ENCODE assay signal across 22 cellular contexts in genomic region chr10:86149264-86149663, GRCh38.
DNase-seq lines count a peak whose midpoint lies in the region; ATAC-seq, FAIRE-seq and TF ChIP-seq lines count a peak whose summit lies in the region.
"Had no signal": no experiment of that assay in that cellular context is flagged by ENCODE, and none has a peak within 500 bp of the region (broad histone marks: within the 10 kb centered on the region; RNA-seq: fewer than 3 reads in every experiment).

No MANE protein-coding gene starts in this region.

- H3K27me3 ChIP-seq in H7 (ENCODE audit: control insufficient read depth, insufficient read depth, low read length) (no peaks in the 10 kb centered on the region), NT2/D1 (ENCODE audit: insufficient read depth, insufficient read length) (no peaks in the 10 kb centered on the region), H1 (replicated peaks in 1 of 4; ENCODE audit: control insufficient read depth in 3 of 4, extremely low read depth in 1 of 4, insufficient read depth in 3 of 4, low read length in 3 of 4) (no peaks in the 10 kb centered on the region), neuronal stem cell (ENCODE audit: control insufficient read depth in 3 of 3, insufficient read depth in 3 of 3, low read depth in 1 of 3, low read length in 3 of 3) (no peaks in the 10 kb centered on the region), esophagus squamous epithelium (no peaks in the 10 kb centered on the region), H9 (ENCODE audit: insufficient read depth, low read length) (no peaks in the 10 kb centered on the region), upper lobe of right lung (no peaks in the 10 kb centered on the region)
- H3K27me3 ChIP-seq: BLaER1 treated with 17β-estradiol and CSF1 and Interleukin-3, amounts not matched to agents 10 nM and 100 nM had no signal

- no peaks in the 10 kb centered on the region for H4K20me1 ChIP-seq in H1 (replicated peaks in 1 of 2; ENCODE audit: control insufficient read depth in 1 of 2, insufficient read depth in 2 of 2, low read length in 2 of 2)
- no peaks in the 10 kb centered on the region for H4K20me1 ChIP-seq in H9 (ENCODE audit: control insufficient read depth, insufficient read depth, insufficient read length)
- H4K20me1 ChIP-seq: BLaER1 treated with 17β-estradiol and CSF1 and Interleukin-3, amounts not matched to agents 10 nM and 100 nM had no signal

- H4K91ac ChIP-seq in H1 (replicated peaks; ENCODE audit: insufficient read length, low read length) (no peak overlapping the region), neuronal stem cell (ENCODE audit: low read depth, low read length, poor library complexity) (no peak overlapping the region), H9 (ENCODE audit: insufficient read length, low read depth, low read length) (no peak overlapping the region)

- no peaks in the 10 kb centered on the region for H3K36me3 Mint-ChIP-seq in H9 (ENCODE audit: insufficient read depth in 1 of 3, low read depth in 3 of 3)
- H3K36me3 Mint-ChIP-seq: CD8-positive, alpha-beta T cell had no signal

- H3K14ac ChIP-seq in H1 (ENCODE audit: insufficient read length) (no peak overlapping the region), neuronal stem cell (ENCODE audit: low read length) (no peak overlapping the region), H9 (ENCODE audit: insufficient read depth, low read length) (no peak overlapping the region)

- TF ChIP-seq CTCF in H1 (IDR thresholded peaks at IDR 0.05; ENCODE audit: control extremely low read depth in 1 of 3, insufficient read depth in 1 of 3, low read depth in 1 of 3, low read length in 3 of 3) (no peak), esophagus squamous epithelium (IDR thresholded peaks at IDR 0.05) (no peak), H9 (conservative IDR thresholded peaks at IDR 0.05) (no peak), upper lobe of right lung (IDR thresholded peaks at IDR 0.05) (no peak)

- H4K8ac ChIP-seq in H1 (ENCODE audit: extremely low read depth, insufficient read depth, low read length) = no peak overlapping the region
- no peak overlapping the region for H4K8ac ChIP-seq in neuronal stem cell (ENCODE audit: low read depth, low read length)
- H4K8ac ChIP-seq in H9 (replicated peaks; ENCODE audit: insufficient read length, low read depth, low read length) = no peak overlapping the region

- H2BK5ac ChIP-seq in H1 (ENCODE audit: low read depth, low read length) (no peak overlapping the region), neuronal stem cell (ENCODE audit: low read length) (no peak overlapping the region), H9 (ENCODE audit: insufficient read length, low read length) (no peak overlapping the region)

- H3K4me1 Mint-ChIP-seq in H9 = peaks cover 13 to 25% of the 10 kb centered on the region in 2 experiments
- H3K4me1 Mint-ChIP-seq: B cell had no signal

- peak overlapping the region in 1 of 3 experiments; percentile 22; a peak in 3 of 7 replicates for H3K27ac Mint-ChIP-seq in H9
- H3K27ac Mint-ChIP-seq: B cell; CD8-positive, alpha-beta T cell; HFFc6 had no signal

- H3K27ac ChIP-seq in H1 (ENCODE audit: low read depth, low read length) (no peak overlapping the region), neuronal stem cell (replicated peaks; ENCODE audit: low read length) (no peak overlapping the region), esophagus squamous epithelium (no peak overlapping the region), H9 (ENCODE audit: insufficient read length, low read depth, low read length) (no peak overlapping the region), upper lobe of right lung (no peak overlapping the region)
- H3K27ac ChIP-seq: BLaER1 treated with 17β-estradiol and CSF1 and Interleukin-3, amounts not matched to agents 10 nM and 100 nM; HL-60 had no signal

- H3K4me3 ChIP-seq in H7 (ENCODE audit: insufficient read depth, low read depth, low read length) (no peak overlapping the region), NT2/D1 (ENCODE audit: insufficient read length, low read depth) (no peak overlapping the region), H1 (ENCODE audit: extremely low read depth in 1 of 4, insufficient read depth in 2 of 4, low read depth in 3 of 4, low read length in 4 of 4) (no peak overlapping the region), neuronal stem cell (ENCODE audit: low read length in 2 of 2) (no peak overlapping the region), esophagus squamous epithelium (no peak overlapping the region), upper lobe of right lung (no peak overlapping the region)
- H3K4me3 ChIP-seq: BLaER1 treated with 17β-estradiol and CSF1 and Interleukin-3, amounts not matched to agents 10 nM and 100 nM; K562 had no signal

- TF ChIP-seq POLR2A in H1 (IDR thresholded peaks at IDR 0.05; ENCODE audit: control extremely low read depth in 1 of 2, low read depth in 2 of 2, low read length in 2 of 2) (no peak), esophagus squamous epithelium (IDR thresholded peaks at IDR 0.05) (no peak)

- H3K23me2 ChIP-seq in H1 (ENCODE audit: low read depth, low read length) (no peaks in the 10 kb centered on the region), H9 (ENCODE audit: insufficient read length, low read depth, low read length, poor library complexity, severe bottlenecking) (no peaks in the 10 kb centered on the region)

- no peak for FAIRE-seq in H1 (lab: Jason Lieb, UNC)
- FAIRE-seq: G401.6, GM12891, GM19239, K562 had no signal

- H3K4me1 ChIP-seq in NT2/D1 (ENCODE audit: insufficient read depth, insufficient read length) (no peaks in the 10 kb centered on the region), H1 (replicated peaks in 1 of 4; ENCODE audit: control insufficient read depth in 3 of 4, insufficient read depth in 4 of 4, low read length in 3 of 4) (peaks cover 0 to 2% (median 0%) of the 10 kb centered on the region in 4 experiments; a peak in 3 of 7 replicates), neuronal stem cell (ENCODE audit: control insufficient read depth in 2 of 2, insufficient read depth in 1 of 2, low read depth in 1 of 2, low read length in 2 of 2) (peaks cover 0 to 7% of the 10 kb centered on the region in 2 donors), esophagus squamous epithelium (no peaks in the 10 kb centered on the region), H9 (ENCODE audit: insufficient read depth, low read length) (no peaks in the 10 kb centered on the region), upper lobe of right lung (no peaks in the 10 kb centered on the region)

- H3K9me3 Mint-ChIP-seq in H9 = no peaks in the 10 kb centered on the region; a peak in 1 of 5 replicates
- H3K9me3 Mint-ChIP-seq: CD8-positive, alpha-beta T cell had no signal

- H3K27me3 Mint-ChIP-seq in H9 (ENCODE audit: low read depth) = peaks cover 2% of the 10 kb centered on the region; the same call in 1 of the 2 replicates

- WGBS in H1 (ENCODE audit: extremely low coverage in 1 of 2, insufficient coverage in 1 of 2, insufficient read length in 1 of 2, insufficient replicate concordance in 2 of 2, low coverage in 1 of 2, low lambda C conversion rate in 2 of 2, missing lambda C conversion rate in 1 of 2), 2 experiments = 74% methylated on average over 8 of the region's 8 CpGs; no CpG with 5 or more reads in 1 of the 2 experiments
- WGBS in neuronal stem cell (ENCODE audit: extremely low coverage in 2 of 2, insufficient read length in 2 of 2, insufficient replicate concordance in 1 of 2), 2 donors = no CpG with 5 or more reads among the region's 8 CpGs
- 57 to 69% methylated on average over 8 of the region's 8 CpGs for WGBS in esophagus squamous epithelium, 2 donors
- no CpG with 5 or more reads among the region's 8 CpGs for WGBS in H9 (ENCODE audit: extremely low coverage, insufficient read length, low lambda C conversion rate)

- H3K79me1 ChIP-seq in H1 (ENCODE audit: low read depth, low read length) = no peaks in the 10 kb centered on the region
- H3K79me1 ChIP-seq in neuronal stem cell (ENCODE audit: low read depth, low read length) = no peaks in the 10 kb centered on the region
- no peaks in the 10 kb centered on the region for H3K79me1 ChIP-seq in H9 (ENCODE audit: insufficient read depth, low read depth, low read length, poor library complexity, severe bottlenecking)

- H3K4me3 Mint-ChIP-seq in H9 = no peak overlapping the region
- H3K4me3 Mint-ChIP-seq: B cell; CD8-positive, alpha-beta T cell; HFFc6 had no signal

- no peak overlapping the region for H2AFZ ChIP-seq in H1 (ENCODE audit: low read length)
- no peak overlapping the region for H2AFZ ChIP-seq in neuronal stem cell (ENCODE audit: low read length)
- no peak overlapping the region for H2AFZ ChIP-seq in H9 (ENCODE audit: low read length)

- H3K4ac ChIP-seq in H1 (replicated peaks; ENCODE audit: insufficient read length, low read depth, low read length) = no peak overlapping the region
- no peak overlapping the region for H3K4ac ChIP-seq in neuronal stem cell (ENCODE audit: low read length)
- H3K4ac ChIP-seq in H9 (ENCODE audit: low read depth, low read length) = no peak overlapping the region

- H2AK5ac ChIP-seq in H1 (ENCODE audit: low read depth, low read length) (no peak overlapping the region), neuronal stem cell (ENCODE audit: low read depth, low read length) (no peak overlapping the region), H9 (ENCODE audit: insufficient read length, low read length) (no peak overlapping the region)

- H3K56ac ChIP-seq in H1 (replicated peaks; ENCODE audit: insufficient read length, low read depth, low read length) (no peak overlapping the region), H9 (ENCODE audit: insufficient read length, low read depth, low read length) (no peak overlapping the region)

- H3K36me3 ChIP-seq in H7 (replicated peaks; ENCODE audit: control insufficient read depth, insufficient read depth, low read length) = no peaks in the 10 kb centered on the region
- no peaks in the 10 kb centered on the region for H3K36me3 ChIP-seq in NT2/D1 (ENCODE audit: insufficient read depth, insufficient read length, low read length)
- H3K36me3 ChIP-seq in H1 (ENCODE audit: control insufficient read depth in 2 of 4, insufficient read depth in 4 of 4, low read length in 3 of 4) = no peaks in the 10 kb centered on the region
- no peaks in the 10 kb centered on the region for H3K36me3 ChIP-seq in neuronal stem cell (replicated peaks in 1 of 2; ENCODE audit: control insufficient read depth in 2 of 2, insufficient read depth in 2 of 2, low read length in 2 of 2)
- no peaks in the 10 kb centered on the region for H3K36me3 ChIP-seq in esophagus squamous epithelium
- H3K36me3 ChIP-seq in upper lobe of right lung = no peaks in the 10 kb centered on the region
- H3K36me3 ChIP-seq: BLaER1 treated with 17β-estradiol and CSF1 and Interleukin-3, amounts not matched to agents 10 nM and 100 nM had no signal

- POLR2A ChIA-PET in H1 (lab: Charles Lee; ENCODE audit: partially characterized antibody) = no interaction called here

- H2BK20ac ChIP-seq in H1 (ENCODE audit: low read length) = no peak overlapping the region
- no peak overlapping the region for H2BK20ac ChIP-seq in H9 (ENCODE audit: low read depth, low read length, poor library complexity, severe bottlenecking)

- intact Hi-C loops in esophagus squamous epithelium (cut with DNase I) (no loop called here), upper lobe of right lung (cut with DNase I) (no loop called here)

- H3K9ac ChIP-seq in NT2/D1 (ENCODE audit: insufficient read length, low read depth) = no peak overlapping the region
- no peak overlapping the region for H3K9ac ChIP-seq in H1 (replicated peaks in 1 of 4; ENCODE audit: extremely low read depth in 1 of 4, low read depth in 3 of 4, low read length in 3 of 4)
- H3K9ac ChIP-seq in neuronal stem cell (ENCODE audit: low read depth, low read length, poor library complexity) = no peak overlapping the region
- H3K9ac ChIP-seq in H9 (ENCODE audit: extremely low read depth, insufficient read length, low read length) = no peak overlapping the region
- H3K9ac ChIP-seq: BLaER1 treated with 17β-estradiol and CSF1 and Interleukin-3, amounts not matched to agents 10 nM and 100 nM had no signal

- TF ChIP-seq EP300 in H1 (IDR thresholded peaks at IDR 0.05; ENCODE audit: borderline replicate concordance in 1 of 2, low read depth in 2 of 2, low read length in 2 of 2) = no peak

- no peak overlapping the region for H3T11ph ChIP-seq in H9 (ENCODE audit: low read length)

- H2BK15ac ChIP-seq in H1 (ENCODE audit: low read length) (no peak overlapping the region), neuronal stem cell (ENCODE audit: low read length) (no peak overlapping the region), H9 (ENCODE audit: low read depth, low read length) (no peak overlapping the region)

- H3K18ac ChIP-seq in H1 (ENCODE audit: extremely low read depth, low read length) (no peak overlapping the region), neuronal stem cell (ENCODE audit: low read length) (no peak overlapping the region), H9 (ENCODE audit: insufficient read length, low read depth, low read length) (no peak overlapping the region)

- no peak for TF ChIP-seq RAD21 in H1 (IDR thresholded peaks at IDR 0.05 in 1 of 2, conservative IDR thresholded peaks at IDR 0.05 in 1 of 2; ENCODE audit: low read depth in 2 of 2, low read length in 2 of 2)

- no peaks in the 10 kb centered on the region for H3K9me3 ChIP-seq in NT2/D1 (ENCODE audit: insufficient read depth, low read length)
- H3K9me3 ChIP-seq in H1 (ENCODE audit: insufficient read depth in 2 of 2, low read depth in 1 of 2, low read length in 1 of 2) = no peaks in the 10 kb centered on the region
- H3K9me3 ChIP-seq in neuronal stem cell (replicated peaks in 1 of 2; ENCODE audit: control insufficient read depth in 2 of 2, insufficient read depth in 1 of 2, low read depth in 1 of 2, low read length in 2 of 2) = no peaks in the 10 kb centered on the region
- no peaks in the 10 kb centered on the region for H3K9me3 ChIP-seq in esophagus squamous epithelium
- no peaks in the 10 kb centered on the region for H3K9me3 ChIP-seq in H9 (ENCODE audit: control insufficient read depth, low read depth, low read length)
- H3K9me3 ChIP-seq in upper lobe of right lung = no peaks in the 10 kb centered on the region
- H3K9me3 ChIP-seq: BLaER1 treated with 17β-estradiol and CSF1 and Interleukin-3, amounts not matched to agents 10 nM and 100 nM had no signal

- DNase-seq in H7 = peak; percentile 71
- peak; percentile 6 for DNase-seq in NT2/D1 (ENCODE audit: low read depth, low spot score)
- DNase-seq in H1 (ENCODE audit: low read depth in 1 of 2, low spot score in 2 of 2) = no peak
- DNase-seq in neuronal stem cell (ENCODE audit: low spot score) = peak; percentile 30
- DNase-seq in esophagus squamous epithelium (lab: John Stamatoyannopoulos, UW) = no peak
- no peak for DNase-seq in H9
- DNase-seq in upper lobe of right lung = no peak
- DNase-seq: Calu3; CD8-positive, alpha-beta T cell; DND-41; EL; GOT3; HFFc6; IMR-90 had no signal

- no peak overlapping the region for H3K4me2 ChIP-seq in H1 (ENCODE audit: insufficient read depth in 1 of 2, low read depth in 2 of 2, low read length in 2 of 2)
- H3K4me2 ChIP-seq in neuronal stem cell (ENCODE audit: insufficient read depth, low read length, poor library complexity, severe bottlenecking) = peak overlapping the region; percentile 2
- H3K4me2 ChIP-seq in H9 (ENCODE audit: insufficient read depth, insufficient read length, low read length) = no peak overlapping the region
- H3K4me2 ChIP-seq: BLaER1 treated with 17β-estradiol and CSF1 and Interleukin-3, amounts not matched to agents 10 nM and 100 nM had no signal

- H4K5ac ChIP-seq in H1 (ENCODE audit: insufficient read length, low read depth, low read length) (no peak overlapping the region), H9 (ENCODE audit: insufficient read length, low read depth, low read length) (no peak overlapping the region)

- CTCF ChIA-PET in H1 (lab: Charles Lee; ENCODE audit: partially characterized antibody) = no interaction called here

- no peak for ATAC-seq in upper lobe of right lung
- ATAC-seq: CD8-positive, alpha-beta T cell; HCT116; K562 had no signal

- no peak overlapping the region for H2BK12ac ChIP-seq in H1 (ENCODE audit: low read depth, low read length)
- no peak overlapping the region for H2BK12ac ChIP-seq in neuronal stem cell (ENCODE audit: low read length)
- no peak overlapping the region for H2BK12ac ChIP-seq in H9 (ENCODE audit: insufficient read length, low read depth, low read length)

- H3K79me2 ChIP-seq in H1 (ENCODE audit: control insufficient read depth in 1 of 2, insufficient read depth in 2 of 2, low read length in 2 of 2) = no peaks in the 10 kb centered on the region
- H3K79me2 ChIP-seq in H9 (ENCODE audit: insufficient read depth, low read length) = no peaks in the 10 kb centered on the region

- H2BK120ac ChIP-seq in H1 (replicated peaks; ENCODE audit: low read depth, low read length) (no peak overlapping the region), neuronal stem cell (ENCODE audit: low read depth, low read length) (no peak overlapping the region), H9 (ENCODE audit: low read depth, low read length, poor library complexity, severe bottlenecking) (no peak overlapping the region)

- H3K23ac ChIP-seq in H1 (ENCODE audit: insufficient read length) (no peak overlapping the region), neuronal stem cell (ENCODE audit: low read depth, low read length, poor library complexity) (no peak overlapping the region), H9 (ENCODE audit: insufficient read length, low read depth, low read length) (no peak overlapping the region)

Comparison
In these comparisons a context has a peak if more than half of its experiments do, and no peak if none do; other contexts are left out.
1. DNase-seq: peak in H7 (single experiment), NT2/D1 (single experiment) and neuronal stem cell (single experiment); none in H1 (0 of 2), esophagus squamous epithelium (single experiment), H9 (single experiment) and upper lobe of right lung (single experiment).